Comparison of ENCODE assay signal across 16 cellular contexts in the genomic region with DNA sequence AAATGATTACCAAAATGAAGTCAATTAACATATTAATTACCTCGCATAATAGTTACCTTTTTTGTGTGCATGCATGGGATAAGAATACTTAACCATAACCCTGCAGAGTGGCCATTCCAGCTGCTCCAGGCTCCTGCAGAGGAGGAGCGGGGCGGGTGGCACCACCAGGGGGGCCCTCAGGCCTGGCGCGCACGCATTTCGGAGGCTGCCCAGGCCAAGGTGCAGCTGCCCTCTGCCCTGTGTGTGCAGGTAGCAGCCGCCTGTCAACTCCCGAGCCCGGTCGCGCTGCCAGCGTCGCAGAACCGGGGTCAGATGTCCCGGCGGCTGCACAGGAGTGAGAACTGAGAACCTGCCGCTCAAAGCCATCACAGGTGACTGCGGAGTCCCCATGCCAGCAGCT. TPM values are rescaled to one million over a fixed set of nuclear protein-coding genes. Genes with fewer than 3 reads are reported as not detected.
"Had no signal": no experiment of that assay in that cellular context is flagged by ENCODE, and none has a peak within 500 bp of the region (broad histone marks: within the 10 kb centered on the region; RNA-seq: fewer than 3 reads in every experiment).

No MANE protein-coding gene starts in this region.

RNA-seq across cellular contexts. Expression of gene GOLGA6L22, which starts 41.4 kb away (rescaled TPM):
- total RNA-seq: activated B cell treated with CpG ODN at 0.5 μM for 24 hours; activated CD8-positive, alpha-beta T cell treated with anti-CD3 and anti-CD28 coated beads for 36 hours; activated T-cell treated with anti-CD3 and anti-CD28 coated beads, Interleukin-2, amount 50 U/mL, for 4 hours; activated T-helper 17 cell treated with anti-CD3 and anti-CD28 coated beads, Interleukin-2, amount 50 U/mL, for 72 hours; astrocyte; bronchial epithelial cell; cardiac septum; cerebellum; dermis blood vessel endothelial cell; epithelial cell of proximal tubule; esophagus squamous epithelium; fibroblast of lung; fibroblast of villous mesenchyme; glomerular endothelial cell; T-helper 17 cell had no signal
- polyA plus RNA-seq: adipose tissue, fibroblast of lung had no signal
